2 cellular contexts compared by ENCODE assay signal in the genomic region with DNA sequence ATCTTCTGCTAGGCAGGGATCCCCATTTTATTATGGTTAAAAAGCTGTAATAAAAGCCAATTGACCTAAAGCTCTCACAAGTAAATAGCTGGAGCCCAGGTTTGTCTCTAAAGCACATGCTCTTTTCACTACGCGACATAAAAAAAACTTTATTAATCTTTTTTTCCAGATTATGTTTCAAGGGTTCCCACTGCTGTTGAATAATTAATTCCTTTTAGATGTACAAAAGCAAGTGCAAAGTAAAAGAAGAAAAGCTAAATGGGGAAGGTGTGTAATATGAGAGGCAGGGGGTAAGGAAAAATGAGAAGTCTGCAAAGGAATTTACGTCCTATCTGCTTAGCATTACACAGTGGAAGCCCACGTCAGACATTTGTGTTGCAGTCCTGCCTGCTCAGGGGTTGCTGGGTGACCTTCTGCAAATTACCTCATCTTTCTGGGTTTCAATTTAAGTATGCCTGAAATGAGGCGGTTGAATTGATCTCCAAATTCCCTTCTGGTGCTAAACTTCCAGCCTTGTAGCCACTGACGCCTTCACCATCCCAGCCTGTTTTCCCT.
TF ChIP-seq lines count a peak whose summit lies in the region.

No MANE protein-coding gene starts in this region.

TF ChIP-seq in IMR-90, 13 proteins besides CTCF, POLR2A, EP300 and RAD21:
- TF ChIP-seq NFE2L2 (IDR thresholded peaks at IDR 0.05; ENCODE audit: low read depth, low read length) (0 out of 2 replicates have a peak, but pooled peaks have one; percentile 8), MAFK (IDR thresholded peaks at IDR 0.05; ENCODE audit: low read depth, low read length) (peak; percentile 50; the same call in 1 of the 2 replicates), CEBPB (IDR thresholded peaks at IDR 0.05; ENCODE audit: low read depth, low read length) (peak; percentile 84), RFX5 (IDR thresholded peaks at IDR 0.05; ENCODE audit: low read depth, low read length) (peak; percentile 77), MAZ (IDR thresholded peaks at IDR 0.05; ENCODE audit: borderline replicate concordance, low read depth, low read length) (no peak), MXI1 (IDR thresholded peaks at IDR 0.05; ENCODE audit: borderline replicate concordance, low read depth, low read length) (no peak), CHD1 (IDR thresholded peaks at IDR 0.05; ENCODE audit: low read depth, low read length) (no peak; the same call in 1 of the 2 replicates)

TF ChIP-seq in H1, 55 proteins besides CTCF, POLR2A, EP300 and RAD21:
- no peak for TF ChIP-seq EZH2 (IDR thresholded peaks at IDR 0.05; ENCODE audit: low read depth, low read length, severe bottlenecking)
- TF ChIP-seq KDM4A (IDR thresholded peaks at IDR 0.05; ENCODE audit: low read depth, low read length, severe bottlenecking): peak; percentile 10
TF ChIP-seq in H1: peak in this region for 1.
